Comparison of ENCODE assay signal across 8 cellular contexts in genomic region chr18:712401-713134, GRCh38. TPM values are rescaled to one million over a fixed set of nuclear protein-coding genes. Genes with fewer than 3 reads are reported as not detected.
DNase-seq lines count a peak whose midpoint lies in the region; ATAC-seq and TF ChIP-seq lines count a peak whose summit lies in the region.

Gene ENOSF1 (minus strand): TSS chr18:712630. CDS start chr18:712587, 43 bp downstream.

- H3K4me1 ChIP-seq in CD4-positive, alpha-beta memory T cell (ENCODE audit: insufficient read depth, low read length): peaks cover 22% of the 10 kb centered on the region
- H3K4me1 ChIP-seq in Peyer's patch: peaks cover 0 to 17% (median 0%) of the 10 kb centered on the region in 4 donors
- H3K4me1 ChIP-seq in fibroblast of lung (ENCODE audit: control insufficient read depth, extremely low read depth, insufficient read depth, low read length): no peaks in the 10 kb centered on the region
- peaks cover 8 to 12% of the 10 kb centered on the region in 2 donors for H3K4me1 ChIP-seq in naive thymus-derived CD4-positive, alpha-beta T cell (ENCODE audit: control insufficient read depth in 2 of 2, insufficient read depth in 2 of 2, low read length in 2 of 2)

- ATAC-seq in GM19351 (IDR thresholded peaks at IDR 0.05; ENCODE audit: unreplicated experiment): peak; percentile 87
- peak; percentile 69 for ATAC-seq in HG03469 (IDR thresholded peaks at IDR 0.05; ENCODE audit: unreplicated experiment)
- peak; percentile 94 for ATAC-seq in naive thymus-derived CD4-positive, alpha-beta T cell
- peak; percentile 78 to 83 for ATAC-seq in stimulated activated naive B cell treated with anti-CD40 and anti-IgM and Interleukin-4, amounts not matched to agents 10 μg/mL and 1 μg/mL and 100 μg/mL, for 72 hours (replicated peaks)

- peaks cover 10% of the 10 kb centered on the region for H3K79me2 ChIP-seq in fibroblast of lung (ENCODE audit: control insufficient read depth, insufficient read depth, low read length)

- peaks cover 0 to 7% (median 2%) of the 10 kb centered on the region in 8 donors for H3K9me3 Mint-ChIP-seq in CD4-positive, alpha-beta memory T cell
- H3K9me3 Mint-ChIP-seq in activated T-helper 1 cell treated with anti-CD3 and anti-CD28 coated beads, Interleukin-12 subunit alpha, Interleukin-12 subunit beta, Interleukin-2, Interleukin-4 antibody, amounts not matched to agents 30 ng/mL and 10 ng/mL and 1 ng/mL, durations not matched to agents 14 hours and 24 hours and 36 hours: no peaks in the 10 kb centered on the region
- peaks cover 0 to 9% (median 0%) of the 10 kb centered on the region in 11 donors for H3K9me3 Mint-ChIP-seq in naive thymus-derived CD4-positive, alpha-beta T cell
- no peaks in the 10 kb centered on the region for H3K9me3 Mint-ChIP-seq in stimulated activated naive B cell treated with anti-CD40 and anti-IgM and Interleukin-4, amounts not matched to agents 10 μg/mL and 1 μg/mL and 100 μg/mL, for 72 hours

- peak within 1 kb of the TSS; percentile 94 to 98 (median 97) for H3K27ac Mint-ChIP-seq in CD4-positive, alpha-beta memory T cell
- peak within 1 kb of the TSS; percentile 89 for H3K27ac Mint-ChIP-seq in activated T-helper 1 cell treated with anti-CD3 and anti-CD28 coated beads, Interleukin-12 subunit alpha, Interleukin-12 subunit beta, Interleukin-2, Interleukin-4 antibody, amounts not matched to agents 30 ng/mL and 10 ng/mL and 1 ng/mL, durations not matched to agents 14 hours and 24 hours and 36 hours
- H3K27ac Mint-ChIP-seq in naive thymus-derived CD4-positive, alpha-beta T cell: peak within 1 kb of the TSS; percentile 88 to 99 (median 98)
- peak within 1 kb of the TSS; percentile 65 for H3K27ac Mint-ChIP-seq in stimulated activated naive B cell treated with anti-CD40 and anti-IgM and Interleukin-4, amounts not matched to agents 10 μg/mL and 1 μg/mL and 100 μg/mL, for 72 hours

- peak within 1 kb of the TSS; percentile 93 for H3K4me3 ChIP-seq in CD4-positive, alpha-beta memory T cell (ENCODE audit: low read length in 2 of 2)
- peak within 1 kb of the TSS; percentile 47 to 71 (median 53) for H3K4me3 ChIP-seq in Peyer's patch
- H3K4me3 ChIP-seq in fibroblast of lung (replicated peaks in 1 of 4; ENCODE audit: control extremely low read depth in 1 of 4, insufficient read depth in 1 of 4, low read depth in 3 of 4, low read length in 4 of 4): peak within 1 kb of the TSS; percentile 83 to 93 (median 89)
- peak within 1 kb of the TSS; percentile 95 for H3K4me3 ChIP-seq in naive thymus-derived CD4-positive, alpha-beta T cell (ENCODE audit: low read length)

- H3K4me1 Mint-ChIP-seq in CD4-positive, alpha-beta memory T cell: peaks cover 20 to 38% (median 29%) of the 10 kb centered on the region in 4 donors
- H3K4me1 Mint-ChIP-seq in activated T-helper 1 cell treated with anti-CD3 and anti-CD28 coated beads, Interleukin-12 subunit alpha, Interleukin-12 subunit beta, Interleukin-2, Interleukin-4 antibody, amounts not matched to agents 30 ng/mL and 10 ng/mL and 1 ng/mL, durations not matched to agents 14 hours and 24 hours and 36 hours (ENCODE audit: low read depth): peaks cover 41% of the 10 kb centered on the region
- H3K4me1 Mint-ChIP-seq in naive thymus-derived CD4-positive, alpha-beta T cell: peaks cover 20 to 39% (median 36%) of the 10 kb centered on the region in 7 donors
- peaks cover 4 to 11% of the 10 kb centered on the region in 2 donors for H3K4me1 Mint-ChIP-seq in stimulated activated naive B cell treated with anti-CD40 and anti-IgM and Interleukin-4, amounts not matched to agents 10 μg/mL and 1 μg/mL and 100 μg/mL, for 72 hours

- H3K27me3 Mint-ChIP-seq in CD4-positive, alpha-beta memory T cell: no peaks in the 10 kb centered on the region
- H3K27me3 Mint-ChIP-seq in activated T-helper 1 cell treated with anti-CD3 and anti-CD28 coated beads, Interleukin-12 subunit alpha, Interleukin-12 subunit beta, Interleukin-2, Interleukin-4 antibody, amounts not matched to agents 30 ng/mL and 10 ng/mL and 1 ng/mL, durations not matched to agents 14 hours and 24 hours and 36 hours (ENCODE audit: insufficient read depth): no peaks in the 10 kb centered on the region
- H3K27me3 Mint-ChIP-seq in naive thymus-derived CD4-positive, alpha-beta T cell: no peaks in the 10 kb centered on the region
- H3K27me3 Mint-ChIP-seq in stimulated activated naive B cell treated with anti-CD40 and anti-IgM and Interleukin-4, amounts not matched to agents 10 μg/mL and 1 μg/mL and 100 μg/mL, for 72 hours: peaks cover 16 to 32% of the 10 kb centered on the region in 2 donors

- H3K27me3 ChIP-seq in CD4-positive, alpha-beta memory T cell (ENCODE audit: insufficient read depth, low read length): no peaks in the 10 kb centered on the region
- H3K27me3 ChIP-seq in Peyer's patch (no peaks in the 10 kb centered on the region), fibroblast of lung (ENCODE audit: control insufficient read depth, insufficient read depth, low read length) (no peaks in the 10 kb centered on the region)
- H3K27me3 ChIP-seq in naive thymus-derived CD4-positive, alpha-beta T cell (ENCODE audit: control insufficient read depth in 2 of 2, insufficient read depth in 2 of 2, low read length in 2 of 2): no peaks in the 10 kb centered on the region

- peak; percentile 73 to 82 (median 77) for DNase-seq in CD4-positive, alpha-beta memory T cell
- peak; percentile 56 to 95 (median 93) for DNase-seq in Peyer's patch
- DNase-seq in activated T-helper 1 cell treated with anti-CD3 and anti-CD28 coated beads, Interleukin-12 subunit alpha, Interleukin-12 subunit beta, Interleukin-2, Interleukin-4 antibody, amounts not matched to agents 30 ng/mL and 10 ng/mL and 1 ng/mL, durations not matched to agents 14 hours and 24 hours and 36 hours (ENCODE audit: low spot score): peak; percentile 84
- peak; percentile 75 to 80 for DNase-seq in fibroblast of lung (ENCODE audit: low read depth in 2 of 2)
- DNase-seq in naive thymus-derived CD4-positive, alpha-beta T cell: peak; percentile 68 to 93 (median 80)
- DNase-seq in stimulated activated naive B cell treated with anti-CD40 and anti-IgM and Interleukin-4, amounts not matched to agents 10 μg/mL and 1 μg/mL and 100 μg/mL, for 72 hours: peak; percentile 49

- peaks cover 9 to 14% of the 10 kb centered on the region in 2 donors for H3K36me3 Mint-ChIP-seq in CD4-positive, alpha-beta memory T cell
- H3K36me3 Mint-ChIP-seq in activated T-helper 1 cell treated with anti-CD3 and anti-CD28 coated beads, Interleukin-12 subunit alpha, Interleukin-12 subunit beta, Interleukin-2, Interleukin-4 antibody, amounts not matched to agents 30 ng/mL and 10 ng/mL and 1 ng/mL, durations not matched to agents 14 hours and 24 hours and 36 hours (ENCODE audit: low read depth): peaks cover 13% of the 10 kb centered on the region
- H3K36me3 Mint-ChIP-seq in naive thymus-derived CD4-positive, alpha-beta T cell: peaks cover 9 to 16% (median 11%) of the 10 kb centered on the region in 5 donors
- H3K36me3 Mint-ChIP-seq in stimulated activated naive B cell treated with anti-CD40 and anti-IgM and Interleukin-4, amounts not matched to agents 10 μg/mL and 1 μg/mL and 100 μg/mL, for 72 hours: peaks cover 3 to 8% of the 10 kb centered on the region in 2 donors

- POLR2A ChIA-PET in CD4-positive, alpha-beta memory T cell (lab: Charles Lee; ENCODE audit: partially characterized antibody): interaction anchor here (0.5 to 1.4 kb wide), 7 partner anchors 31 to 119 kb away, joined by 3 to 7 read pairs (median 3); partner anchors contain the start of gene TYMS
- POLR2A ChIA-PET in naive thymus-derived CD4-positive, alpha-beta T cell (lab: Charles Lee): interaction anchor here (0.7 to 1.9 kb wide), 4 partner anchors 101 to 445 kb away, joined by 3 to 12 read pairs (median 6); partner anchors contain the start of gene THOC1

- intact Hi-C loops in CD4-positive, alpha-beta memory T cell (cut with micrococcal nuclease): loop anchor here (1.0 to 10.0 kb wide), 4 partner anchors 58 to 554 kb away; partner anchors contain the start of genes TYMS and USP14
- intact Hi-C loops in activated T-helper 1 cell treated with anti-CD3 and anti-CD28 coated beads, Interleukin-12 subunit alpha, Interleukin-12 subunit beta, Interleukin-2, Interleukin-4 antibody, amounts not matched to agents 30 ng/mL and 10 ng/mL and 1 ng/mL, durations not matched to agents 14 hours and 24 hours and 36 hours (cut with micrococcal nuclease): loop anchor here (1.0 to 10.0 kb wide), 7 partner anchors 30 to 1942 kb away; partner anchors contain the start of genes SMCHD1 and THOC1
- intact Hi-C loops in naive thymus-derived CD4-positive, alpha-beta T cell (cut with micrococcal nuclease): loop anchor here (1.0 to 10.0 kb wide), 10 partner anchors 30 to 1862 kb away; partner anchors contain the start of genes CLUL1 (in 2 of the 2), THOC1 (in 2 of the 2), USP14 (in 2 of the 2) and YES1 (in 2 of the 2)

- peak within 1 kb of the TSS; percentile 91 for H3K9ac ChIP-seq in fibroblast of lung (ENCODE audit: insufficient read depth, low read length)

- TF ChIP-seq CTCF in Peyer's patch (IDR thresholded peaks at IDR 0.05) (peak; percentile 29 to 95 (median 74)), fibroblast of lung (conservative IDR thresholded peaks at IDR 0.05 in 1 of 2, IDR thresholded peaks at IDR 0.05 in 1 of 2; ENCODE audit: low read depth in 1 of 2, low read length in 2 of 2) (peak; percentile 67 to 69)

- CTCF ChIA-PET in CD4-positive, alpha-beta memory T cell (lab: Charles Lee; ENCODE audit: partially characterized antibody): interaction anchor here (0.8 to 3.0 kb wide), 7 partner anchors 12 to 127 kb away, joined by 3 to 10 read pairs (median 3); no protein-coding TSS in a partner anchor
- CTCF ChIA-PET in naive thymus-derived CD4-positive, alpha-beta T cell (lab: Charles Lee): interaction anchor here (0.6 to 1.1 kb wide), 5 partner anchors 16 to 127 kb away, joined by 3 to 4 read pairs (median 4); no protein-coding TSS in a partner anchor

- H3K27ac ChIP-seq in CD4-positive, alpha-beta memory T cell (ENCODE audit: low read depth, low read length): peak within 1 kb of the TSS; percentile 73
- H3K27ac ChIP-seq in Peyer's patch (peak within 1 kb of the TSS; percentile 64 to 83 (median 74)), fibroblast of lung (ENCODE audit: insufficient read depth, low read length) (peak within 1 kb of the TSS; percentile 90)
- peak within 1 kb of the TSS; percentile 76 for H3K27ac ChIP-seq in naive thymus-derived CD4-positive, alpha-beta T cell (ENCODE audit: low read depth, low read length)

- TF ChIP-seq POLR2A in Peyer's patch (IDR thresholded peaks at IDR 0.05): peak; percentile 39

- peak within 1 kb of the TSS; percentile 97 for H3K4me2 ChIP-seq in fibroblast of lung (ENCODE audit: extremely low read depth, insufficient read depth, low read length)

- no peaks in the 10 kb centered on the region for H4K20me1 ChIP-seq in fibroblast of lung (ENCODE audit: control insufficient read depth, extremely low read depth, insufficient read depth, low read length)

- H3K4me3 Mint-ChIP-seq in CD4-positive, alpha-beta memory T cell: peak within 1 kb of the TSS; percentile 79 to 96 (median 92)
- H3K4me3 Mint-ChIP-seq in activated T-helper 1 cell treated with anti-CD3 and anti-CD28 coated beads, Interleukin-12 subunit alpha, Interleukin-12 subunit beta, Interleukin-2, Interleukin-4 antibody, amounts not matched to agents 30 ng/mL and 10 ng/mL and 1 ng/mL, durations not matched to agents 14 hours and 24 hours and 36 hours: peak within 1 kb of the TSS; percentile 86
- peak within 1 kb of the TSS; percentile 84 to 98 (median 92) for H3K4me3 Mint-ChIP-seq in naive thymus-derived CD4-positive, alpha-beta T cell
- peak within 1 kb of the TSS; percentile 81 to 82 for H3K4me3 Mint-ChIP-seq in stimulated activated naive B cell treated with anti-CD40 and anti-IgM and Interleukin-4, amounts not matched to agents 10 μg/mL and 1 μg/mL and 100 μg/mL, for 72 hours

- peaks cover 3% of the 10 kb centered on the region for H3K36me3 ChIP-seq in CD4-positive, alpha-beta memory T cell (ENCODE audit: insufficient read depth, low read length)
- H3K36me3 ChIP-seq in Peyer's patch (no peaks in the 10 kb centered on the region), fibroblast of lung (ENCODE audit: control insufficient read depth, insufficient read depth, low read length) (peaks cover 3% of the 10 kb centered on the region)
- no peaks in the 10 kb centered on the region for H3K36me3 ChIP-seq in naive thymus-derived CD4-positive, alpha-beta T cell (ENCODE audit: control insufficient read depth in 2 of 3, insufficient read depth in 3 of 3, low read length in 3 of 3)

- no peaks in the 10 kb centered on the region for H3K9me3 ChIP-seq in CD4-positive, alpha-beta memory T cell (ENCODE audit: control insufficient read depth in 1 of 2, low read length in 2 of 2)
- H3K9me3 ChIP-seq in Peyer's patch: no peaks in the 10 kb centered on the region
- H3K9me3 ChIP-seq in fibroblast of lung (ENCODE audit: control insufficient read depth, insufficient read depth, low read depth, low read length): no peaks in the 10 kb centered on the region
- H3K9me3 ChIP-seq in naive thymus-derived CD4-positive, alpha-beta T cell (ENCODE audit: control insufficient read depth in 2 of 3, low read length in 3 of 3): no peaks in the 10 kb centered on the region

- peak within 1 kb of the TSS; percentile 68 for H2AFZ ChIP-seq in fibroblast of lung (ENCODE audit: low read length)

RNA-seq across cellular contexts. Expression of gene ENOSF1, which starts in this region (rescaled TPM):
- total RNA-seq in CD4-positive, alpha-beta memory T cell: 100 to 1,000 TPM; 107 to 133 TPM
- 10 to 100 TPM; 11.6 to 13.9 TPM for polyA plus RNA-seq in CD4-positive, alpha-beta memory T cell
- total RNA-seq in Peyer's patch: 100 to 1,000 TPM in 3 of 4 donors, 10 to 100 TPM in 1; 77.6 to 191 (median 132) TPM
- 84.4 and 96.1 TPM in 2 replicates for total RNA-seq in activated T-helper 1 cell treated with anti-CD3 and anti-CD28 coated beads, Interleukin-12 subunit alpha, Interleukin-12 subunit beta, Interleukin-2, Interleukin-4 antibody, amounts not matched to agents 30 ng/mL and 10 ng/mL and 1 ng/mL, durations not matched to agents 14 hours and 24 hours and 36 hours
- 17.7 and 23.3 TPM in 2 replicates for total RNA-seq in fibroblast of lung
- polyA plus RNA-seq in fibroblast of lung: 8.2 and 13.5 TPM in 2 replicates
- polyA plus RNA-seq in fibroblast of lung (2012): 8.2 and 17.5 TPM in 2 replicates
- 4.4 and 16.6 TPM in 2 replicates for polyA minus RNA-seq in fibroblast of lung (ENCODE audit: low replicate concordance)
- total RNA-seq in naive thymus-derived CD4-positive, alpha-beta T cell: 100 to 1,000 TPM in 2 of 5 experiments, 10 to 100 TPM in 3; 80.1 to 137 (median 90.0) TPM
- polyA plus RNA-seq in naive thymus-derived CD4-positive, alpha-beta T cell: 10 to 100 TPM; 12.2 to 16.5 TPM

Comparison
In these comparisons a context has a peak if more than half of its experiments do, and no peak if none do; other contexts are left out.
1. Peak in every context shown above with its lines: DNase-seq, ATAC-seq, H3K4me3 ChIP-seq and H3K27ac ChIP-seq.